26 cellular contexts compared by ENCODE assay signal in the genomic region with DNA sequence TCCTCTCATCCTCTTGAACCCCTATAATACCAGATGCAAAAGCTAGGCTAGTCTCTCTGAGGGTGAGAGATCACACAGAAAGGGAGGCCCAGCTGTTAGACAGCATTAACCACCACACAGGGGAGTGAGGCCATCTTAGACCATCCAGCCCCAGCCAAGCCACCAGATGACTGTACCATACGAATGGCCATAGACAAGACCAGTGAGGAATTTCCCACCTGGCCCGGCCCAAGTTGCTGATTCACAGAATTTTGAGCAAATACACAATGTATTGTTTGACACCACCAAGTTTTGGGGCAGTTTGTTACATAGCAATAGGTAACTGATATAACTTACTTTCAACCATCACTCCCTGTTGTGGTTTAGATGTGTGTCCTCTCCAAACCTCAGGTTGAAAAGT.
"Had no signal": no experiment of that assay in that cellular context is flagged by ENCODE, and none has a peak within 500 bp of the region (broad histone marks: within the 10 kb centered on the region; RNA-seq: fewer than 3 reads in every experiment).

No MANE protein-coding gene starts in this region.

- H3K4me1 ChIP-seq: stomach, suprapubic skin, testis, thyroid gland, tibial artery, tibial nerve, transverse colon, upper lobe of left lung, upper lobe of right lung, uterus, vagina had no signal

- H3K36me3 ChIP-seq: stomach, suprapubic skin, thoracic aorta, thyroid gland, tibial artery, tibial nerve, transverse colon, upper lobe of left lung, upper lobe of right lung, uterus, vagina had no signal

- H3K27me3 ChIP-seq: stomach, suprapubic skin, testis, thyroid gland, tibial artery, tibial nerve, transverse colon, upper lobe of left lung, upper lobe of right lung, uterus, vagina had no signal

- H3K27ac ChIP-seq: stomach, suprapubic skin, testis, thoracic aorta, thyroid gland, tibial artery, tibial nerve, transverse colon, upper lobe of left lung, upper lobe of right lung, uterus, vagina had no signal

- H3K4me3 ChIP-seq: stomach, suprapubic skin, testis, thoracic aorta, thyroid gland, tibial artery, tibial nerve, transverse colon, upper lobe of left lung, upper lobe of right lung, uterus, vagina had no signal

- DNase-seq: stimulated activated CD4-positive, alpha-beta T cell treated with anti-CD3 and anti-CD28 coated beads, Interleukin-2, amount 100 ng/mL, for 48 hours; stimulated activated CD4-positive, alpha-beta T cell treated with anti-CD3 and anti-CD28 coated beads, Interleukin-4, amount 100 ng/mL, for 1 hour; stimulated activated CD4-positive, alpha-beta T cell treated with anti-CD3 and anti-CD28 coated beads, Interleukin-4, amount 100 ng/mL, for 24 hours; stimulated activated CD4-positive, alpha-beta T cell treated with anti-CD3 and anti-CD28 coated beads, Interleukin-4, amount 100 ng/mL, for 4 hours; stimulated activated CD8-positive, alpha-beta memory T cell treated with anti-CD3 and anti-CD28 coated beads, Interleukin-4, amount 100 ng/mL, for 48 hours; stimulated activated naive B cell treated with anti-CD40 and anti-IgM and Interleukin-4, amounts not matched to agents 10 μg/mL and 1 μg/mL and 100 μg/mL, for 72 hours; stimulated activated naive CD4-positive, alpha-beta T cell; stimulated activated naive CD4-positive, alpha-beta T cell treated with Interleukin-2 at 50 U/mL for 16 hours; stimulated activated naive CD8-positive, alpha-beta T cell treated with anti-CD3 and anti-CD28 coated beads, Interleukin-15, amount 100 ng/mL, for 72 hours; stimulated activated naive CD8-positive, alpha-beta T cell treated with anti-CD3 and anti-CD28 coated beads, Interleukin-15, Interleukin-2, amounts not matched to agents 100 U/mL and 50 U/mL, for 24 hours; stomach; substantia nigra; testis; thyroid gland; tibial artery; transverse colon; trophoblast cell; upper lobe of left lung; upper lobe of right lung; uterus had no signal

- ATAC-seq: stimulated activated effector memory CD8-positive, alpha-beta T cell treated with anti-CD3 and anti-CD28 coated beads, Interleukin-12 subunit alpha, Interleukin-12 subunit beta, amount 100 ng/mL, for 72 hours; stimulated activated memory B cell treated with anti-CD40 and anti-IgM and Interleukin-4, amounts not matched to agents 10 μg/mL and 1 μg/mL and 100 μg/mL, for 72 hours; stimulated activated naive B cell treated with anti-CD40 and anti-IgM and Interleukin-4, amounts not matched to agents 10 μg/mL and 1 μg/mL and 100 μg/mL, for 72 hours; stimulated activated naive CD8-positive, alpha-beta T cell treated with anti-CD3 and anti-CD28 coated beads, Interleukin-15, amount 100 ng/mL, for 72 hours; stimulated activated naive CD8-positive, alpha-beta T cell treated with anti-CD3 and anti-CD28 coated beads, Interleukin-15, Interleukin-2, amounts not matched to agents 100 U/mL and 50 U/mL, for 24 hours; upper lobe of right lung had no signal
